ENCODE assay signal across 8 cellular contexts in the genomic region with DNA sequence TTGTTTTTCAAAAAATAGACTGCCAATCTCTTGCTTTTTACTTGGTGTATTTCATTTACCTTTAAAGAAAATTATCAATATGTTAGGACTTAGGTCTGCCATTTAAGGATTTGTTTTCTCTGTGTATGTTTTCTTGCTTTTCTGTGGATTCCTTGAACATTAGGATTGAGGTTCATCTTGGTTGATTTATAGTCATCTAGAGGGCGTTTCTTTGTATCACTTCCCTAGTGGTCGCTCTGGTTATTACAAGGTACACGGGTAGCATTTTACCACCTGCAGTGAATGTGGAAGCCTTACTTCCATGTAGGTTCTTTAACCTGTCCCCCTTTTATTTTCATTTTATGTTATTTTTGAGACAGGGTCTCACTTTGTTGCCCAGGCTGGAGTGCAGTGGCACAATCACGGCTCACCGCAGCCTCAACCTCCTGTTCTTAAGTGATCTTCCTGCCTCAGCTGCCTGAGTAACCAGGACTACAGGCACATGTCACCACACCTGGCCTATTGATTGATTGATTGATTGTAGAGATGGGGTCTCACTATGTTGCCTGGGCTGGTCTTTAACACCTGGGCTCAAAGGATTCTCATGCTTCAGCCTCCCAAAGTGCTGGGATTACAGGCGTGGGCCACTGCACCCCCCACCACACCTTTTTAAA. TPM values are rescaled to one million over a fixed set of nuclear protein-coding genes. Genes with fewer than 3 reads are reported as not detected.
DNase-seq lines count a peak whose midpoint lies in the region; ATAC-seq, FAIRE-seq and TF ChIP-seq lines count a peak whose summit lies in the region.

No MANE protein-coding gene starts in this region.

- no TSS peak for BruUV-seq in Caco-2 (replicated peaks; lab: Mats Ljungman, UMichigan)

- DNase-seq in Caco-2: peak in 1 of 2 experiments; percentile 59
- peak; percentile 75 for DNase-seq in GM20000 (ENCODE audit: low spot score)
- DNase-seq in RCC 7860 (ENCODE audit: low spot score): peak; percentile 37
- DNase-seq in epithelial cell of proximal tubule (ENCODE audit: low read depth): no peak
- DNase-seq in renal cortical epithelial cell (ENCODE audit: low read depth): peak; percentile 37
- no peak for DNase-seq in ascending aorta (ENCODE audit: low spot score in 2 of 2)
- no peak for DNase-seq in activated T-helper 2 cell treated with anti-CD3 and anti-CD28 coated beads, Interferon-gamma antibody, Interleukin-2, Interleukin-4, amounts not matched to agents 10 μg/mL and 5 μg/mL and 100 μg/mL, durations not matched to agents 14 hours and 24 hours and 36 hours (ENCODE audit: low spot score)

- ATAC-seq in HG03097 (IDR thresholded peaks at IDR 0.05; ENCODE audit: low FRiP score, unreplicated experiment): no peak

- no peak overlapping the region for H3K4me3 Mint-ChIP-seq in Caco-2 (ENCODE audit: unreplicated experiment)
- H3K4me3 Mint-ChIP-seq in activated T-helper 2 cell treated with anti-CD3 and anti-CD28 coated beads, Interferon-gamma antibody, Interleukin-2, Interleukin-4, amounts not matched to agents 10 μg/mL and 5 μg/mL and 100 μg/mL, durations not matched to agents 14 hours and 24 hours and 36 hours (ENCODE audit: low read depth): no peak overlapping the region

- H3K4me1 ChIP-seq in Caco-2: no peaks in the 10 kb centered on the region
- H3K4me1 ChIP-seq in ascending aorta: no peaks in the 10 kb centered on the region

- H3K9me3 ChIP-seq in Caco-2: no peaks in the 10 kb centered on the region
- no peaks in the 10 kb centered on the region for H3K9me3 ChIP-seq in ascending aorta

- no peaks in the 10 kb centered on the region for H3K36me3 ChIP-seq in Caco-2 (ENCODE audit: control insufficient read depth, insufficient read depth, low read length)
- no peaks in the 10 kb centered on the region for H3K36me3 ChIP-seq in ascending aorta

- peaks cover 10% of the 10 kb centered on the region for H3K9me3 Mint-ChIP-seq in Caco-2 (ENCODE audit: unreplicated experiment)
- H3K9me3 Mint-ChIP-seq in activated T-helper 2 cell treated with anti-CD3 and anti-CD28 coated beads, Interferon-gamma antibody, Interleukin-2, Interleukin-4, amounts not matched to agents 10 μg/mL and 5 μg/mL and 100 μg/mL, durations not matched to agents 14 hours and 24 hours and 36 hours: no peaks in the 10 kb centered on the region

- H3K4me3 ChIP-seq in Caco-2 (ENCODE audit: low read depth, low read length) (no peak overlapping the region), epithelial cell of proximal tubule (ENCODE audit: low read depth, low read length) (no peak overlapping the region), ascending aorta (no peak overlapping the region)

- no peak overlapping the region for H3K27ac ChIP-seq in ascending aorta

- no peaks in the 10 kb centered on the region for H3K36me3 Mint-ChIP-seq in Caco-2 (ENCODE audit: insufficient read depth, unreplicated experiment)
- H3K36me3 Mint-ChIP-seq in activated T-helper 2 cell treated with anti-CD3 and anti-CD28 coated beads, Interferon-gamma antibody, Interleukin-2, Interleukin-4, amounts not matched to agents 10 μg/mL and 5 μg/mL and 100 μg/mL, durations not matched to agents 14 hours and 24 hours and 36 hours (ENCODE audit: low read depth): no peaks in the 10 kb centered on the region

- no peaks in the 10 kb centered on the region for H3K27me3 Mint-ChIP-seq in Caco-2 (ENCODE audit: insufficient read depth, unreplicated experiment)
- H3K27me3 Mint-ChIP-seq in activated T-helper 2 cell treated with anti-CD3 and anti-CD28 coated beads, Interferon-gamma antibody, Interleukin-2, Interleukin-4, amounts not matched to agents 10 μg/mL and 5 μg/mL and 100 μg/mL, durations not matched to agents 14 hours and 24 hours and 36 hours (ENCODE audit: low read depth): peaks cover 6% of the 10 kb centered on the region

- CTCF ChIA-PET in Caco-2 (lab: Charles Lee): interaction anchor here (0.7 kb wide), 1 partner anchor 96 kb away, joined by 4 read pairs; no protein-coding TSS in a partner anchor

- TF ChIP-seq CTCF in Caco-2 (IDR thresholded peaks at IDR 0.05; ENCODE audit: insufficient read depth in 1 of 2, low read depth in 1 of 2, low read length in 1 of 2, severe bottlenecking in 1 of 2, unreplicated experiment in 1 of 2) (peak; percentile 47 to 57), GM20000 (IDR thresholded peaks at IDR 0.05; ENCODE audit: extremely low read depth, missing control alignments) (no peak), epithelial cell of proximal tubule (conservative IDR thresholded peaks at IDR 0.05; ENCODE audit: low read depth, low read length) (peak; percentile 59), ascending aorta (IDR thresholded peaks at IDR 0.05) (peak in 1 of 3 experiments; percentile 15)

- peak; percentile 55 for FAIRE-seq in RCC 7860 (lab: Jason Lieb, UNC)

- H3K27ac Mint-ChIP-seq in Caco-2 (ENCODE audit: unreplicated experiment): no peak overlapping the region
- H3K27ac Mint-ChIP-seq in activated T-helper 2 cell treated with anti-CD3 and anti-CD28 coated beads, Interferon-gamma antibody, Interleukin-2, Interleukin-4, amounts not matched to agents 10 μg/mL and 5 μg/mL and 100 μg/mL, durations not matched to agents 14 hours and 24 hours and 36 hours: no peak overlapping the region

- POLR2A ChIA-PET in Caco-2 (lab: Charles Lee): no interaction called here

- H3K4me1 Mint-ChIP-seq in Caco-2 (ENCODE audit: low read depth, unreplicated experiment): no peaks in the 10 kb centered on the region
- peaks cover 7% of the 10 kb centered on the region for H3K4me1 Mint-ChIP-seq in activated T-helper 2 cell treated with anti-CD3 and anti-CD28 coated beads, Interferon-gamma antibody, Interleukin-2, Interleukin-4, amounts not matched to agents 10 μg/mL and 5 μg/mL and 100 μg/mL, durations not matched to agents 14 hours and 24 hours and 36 hours (ENCODE audit: low read depth)

- H3K27me3 ChIP-seq in Caco-2 (replicated peaks; ENCODE audit: control insufficient read depth, insufficient read depth, low read length): no peaks in the 10 kb centered on the region
- no peaks in the 10 kb centered on the region for H3K27me3 ChIP-seq in ascending aorta

- intact Hi-C loops in Caco-2 (cut with micrococcal nuclease; ENCODE audit: unreplicated experiment) (loop anchor here (2.0 kb wide), 1 partner anchor 30 kb away; no protein-coding TSS in a partner anchor), ascending aorta (cut with DNase I) (no loop called here)
- intact Hi-C loops in activated T-helper 2 cell treated with anti-CD3 and anti-CD28 coated beads, Interferon-gamma antibody, Interleukin-2, Interleukin-4, amounts not matched to agents 10 μg/mL and 5 μg/mL and 100 μg/mL, durations not matched to agents 14 hours and 24 hours and 36 hours (cut with micrococcal nuclease): no loop called here

RNA-seq across cellular contexts. Expression of gene CBX4, which starts 35.2 kb away (rescaled TPM):
- total RNA-seq in Caco-2 (2022) (90.8 and 114 TPM in 2 replicates), epithelial cell of proximal tubule (4.8 and 7.4 TPM in 2 replicates), renal cortical epithelial cell (5.9 and 9.2 TPM in 2 replicates), ascending aorta (25.7 TPM)
- 18.5 and 25.0 TPM in 2 replicates for total RNA-seq in activated T-helper 2 cell treated with anti-CD3 and anti-CD28 coated beads, Interferon-gamma antibody, Interleukin-2, Interleukin-4, amounts not matched to agents 10 μg/mL and 5 μg/mL and 100 μg/mL, durations not matched to agents 14 hours and 24 hours and 36 hours

Comparison
In these comparisons a context has a peak if more than half of its experiments do, and no peak if none do; other contexts are left out.
1. DNase-seq: peak in GM20000 (single experiment), RCC 7860 (single experiment) and renal cortical epithelial cell (single experiment); none in epithelial cell of proximal tubule (single experiment), ascending aorta (0 of 2) and activated T-helper 2 cell treated with anti-CD3 and anti-CD28 coated beads, Interferon-gamma antibody, Interleukin-2, Interleukin-4, amounts not matched to agents 10 μg/mL and 5 μg/mL and 100 μg/mL, durations not matched to agents 14 hours and 24 hours and 36 hours (single experiment).